In the genomic region with DNA sequence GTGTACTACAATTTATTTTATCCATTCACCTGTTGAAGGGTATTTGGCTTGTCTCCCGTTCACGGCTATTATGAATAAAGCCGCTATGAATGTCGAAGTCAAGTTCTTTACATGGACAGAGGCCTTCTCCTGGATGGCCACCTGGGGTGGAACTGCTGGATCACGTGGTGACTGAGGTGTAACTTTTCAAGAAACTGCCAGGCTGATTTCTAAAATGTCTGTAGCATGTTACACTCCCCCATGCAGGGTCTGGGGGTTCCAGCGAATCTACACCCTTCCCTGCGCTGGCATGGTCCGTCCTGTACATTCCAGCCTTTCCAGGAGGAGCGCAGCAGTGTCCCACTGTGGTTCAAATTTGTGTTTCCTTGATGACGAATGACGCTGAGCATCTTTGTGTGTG, we compare ENCODE assay signal across 21 cellular contexts.
DNase-seq lines count a peak whose midpoint lies in the region; ATAC-seq, FAIRE-seq and TF ChIP-seq lines count a peak whose summit lies in the region.
"Had no signal": no experiment of that assay in that cellular context is flagged by ENCODE, and none has a peak within 500 bp of the region (broad histone marks: within the 10 kb centered on the region; RNA-seq: fewer than 3 reads in every experiment).

No MANE protein-coding gene starts in this region.

- H3K9me3 ChIP-seq in RWPE2 (ENCODE audit: severe bottlenecking), result no peaks in the 10 kb centered on the region
- no peaks in the 10 kb centered on the region for H3K9me3 ChIP-seq in kidney (ENCODE audit: control insufficient read depth in 1 of 2, low read length in 2 of 2)

- no peaks in the 10 kb centered on the region for H3K36me3 ChIP-seq in RWPE2 (ENCODE audit: low read depth)
- H3K36me3 ChIP-seq in kidney (ENCODE audit: control insufficient read depth in 1 of 2, insufficient read depth in 2 of 2, low read length in 2 of 2), result no peaks in the 10 kb centered on the region

- H3K4me3 ChIP-seq in RWPE2 (ENCODE audit: severe bottlenecking) (no peak overlapping the region), kidney (ENCODE audit: low read length in 2 of 2) (no peak overlapping the region)
- H3K4me3 ChIP-seq: PC-9 had no signal

- intact Hi-C loops in kidney (cut with DNase I) (no loop called here), natural killer cell (cut with micrococcal nuclease) (no loop called here)

- FAIRE-seq in kidney (lab: Jason Lieb, UNC), result no peak
- FAIRE-seq: A204.1, D721Med, GM19239, H54 had no signal

- no peaks in the 10 kb centered on the region for H3K36me3 Mint-ChIP-seq in activated T-cell treated with anti-CD3 and anti-CD28 coated beads, Interleukin-2, amount 50 U/mL, for 24 hours (ENCODE audit: low read depth)
- H3K36me3 Mint-ChIP-seq in type B pancreatic cell (no peaks in the 10 kb centered on the region), natural killer cell (no peaks in the 10 kb centered on the region)

- H3K4me1 Mint-ChIP-seq in activated T-cell treated with anti-CD3 and anti-CD28 coated beads, Interleukin-2, amount 50 U/mL, for 24 hours (ENCODE audit: low read depth), result peaks cover 10% of the 10 kb centered on the region
- H3K4me1 Mint-ChIP-seq in type B pancreatic cell (ENCODE audit: unreplicated experiment) (peaks cover 4% of the 10 kb centered on the region), natural killer cell (peaks cover 0 to 5% of the 10 kb centered on the region in 2 donors)
- H3K4me1 Mint-ChIP-seq: B cell had no signal

- no peak overlapping the region for H3K9ac ChIP-seq in kidney (ENCODE audit: low read length in 2 of 2)

- H3K27ac ChIP-seq in RWPE2 (ENCODE audit: poor library complexity, severe bottlenecking), result no peak overlapping the region
- H3K27ac ChIP-seq in kidney (ENCODE audit: low read depth in 2 of 2, low read length in 2 of 2), result no peak overlapping the region
- H3K27ac ChIP-seq: PC-9 had no signal

- no peak for TF ChIP-seq CTCF in RWPE2 (IDR thresholded peaks at IDR 0.05; ENCODE audit: poor library complexity, severe bottlenecking)
- TF ChIP-seq CTCF in kidney (IDR thresholded peaks at IDR 0.05; ENCODE audit: borderline replicate concordance, extremely low read depth, insufficient read depth), result no peak
- no peak for TF ChIP-seq CTCF in type B pancreatic cell (conservative IDR thresholded peaks at IDR 0.05)
- TF ChIP-seq CTCF in natural killer cell (IDR thresholded peaks at IDR 0.05), result no peak

- H3K27ac Mint-ChIP-seq in activated T-cell treated with anti-CD3 and anti-CD28 coated beads, Interleukin-2, amount 50 U/mL, for 24 hours, result no peak overlapping the region
- H3K27ac Mint-ChIP-seq in type B pancreatic cell (no peak overlapping the region), natural killer cell (no peak overlapping the region)
- H3K27ac Mint-ChIP-seq: B cell had no signal

- no peaks in the 10 kb centered on the region for H3K4me1 ChIP-seq in RWPE2 (ENCODE audit: insufficient read depth, poor library complexity, severe bottlenecking)
- H3K4me1 ChIP-seq in kidney (ENCODE audit: control insufficient read depth in 1 of 2, insufficient read depth in 1 of 2, low read depth in 1 of 2, low read length in 2 of 2), result no peaks in the 10 kb centered on the region

- DNase-seq in activated T-cell treated with anti-CD3 and anti-CD28 coated beads, Interleukin-2, amount 50 U/mL, for 24 hours, result peak; percentile 15
- DNase-seq in activated T-cell treated with anti-CD3 and anti-CD28 coated beads for 4 hours (no peak), RWPE2 (ENCODE audit: low spot score) (peak; percentile 65), kidney (peak; percentile 7), type B pancreatic cell (ENCODE audit: extremely low spot score, unreplicated experiment) (peak; percentile 53), natural killer cell (no peak)
- DNase-seq: DMS53, GDM1, IMR-90, NCI-H1417, NCI-H1694 treated with DMSO at 0.1 percent for 48 hours, NCI-H748 treated with DMSO at 0.1 percent for 48 hours, PC-9, RPMI8226 had no signal

- no peak overlapping the region for H3K4me3 Mint-ChIP-seq in activated T-cell treated with anti-CD3 and anti-CD28 coated beads, Interleukin-2, amount 50 U/mL, for 24 hours
- H3K4me3 Mint-ChIP-seq in type B pancreatic cell, result no peak overlapping the region
- no peak overlapping the region for H3K4me3 Mint-ChIP-seq in natural killer cell
- H3K4me3 Mint-ChIP-seq: B cell had no signal

- H3K27me3 Mint-ChIP-seq in activated T-cell treated with anti-CD3 and anti-CD28 coated beads, Interleukin-2, amount 50 U/mL, for 24 hours, result peaks cover 36% of the 10 kb centered on the region
- peaks cover 10% of the 10 kb centered on the region for H3K27me3 Mint-ChIP-seq in type B pancreatic cell
- peaks cover 14 to 27% of the 10 kb centered on the region in 2 donors for H3K27me3 Mint-ChIP-seq in natural killer cell (ENCODE audit: low read depth in 2 of 2)

- H3K9me3 Mint-ChIP-seq in activated T-cell treated with anti-CD3 and anti-CD28 coated beads, Interleukin-2, amount 50 U/mL, for 24 hours, result no peaks in the 10 kb centered on the region
- no peaks in the 10 kb centered on the region for H3K9me3 Mint-ChIP-seq in type B pancreatic cell
- H3K9me3 Mint-ChIP-seq in natural killer cell, result no peaks in the 10 kb centered on the region

- ATAC-seq in RWPE2 (ENCODE audit: low read depth) (no peak), natural killer cell (no peak), GM21717 (IDR thresholded peaks at IDR 0.05; ENCODE audit: unreplicated experiment) (no peak)
- ATAC-seq: SK-N-SH treated with all-trans-retinoic acid at 6 μM for 48 hours had no signal

- H3K27me3 ChIP-seq in RWPE2 (ENCODE audit: insufficient read depth, poor library complexity, severe bottlenecking), result peaks cover 48% of the 10 kb centered on the region

Comparison
In these comparisons a context has a peak if more than half of its experiments do, and no peak if none do; other contexts are left out.
1. DNase-seq: peak in activated T-cell treated with anti-CD3 and anti-CD28 coated beads, Interleukin-2, amount 50 U/mL, for 24 hours (single experiment), RWPE2 (single experiment), kidney (single experiment) and type B pancreatic cell (single experiment); none in activated T-cell treated with anti-CD3 and anti-CD28 coated beads for 4 hours (single experiment) and natural killer cell (single experiment).